Comparison of ENCODE assay signal across 7 cellular contexts in the genomic region with DNA sequence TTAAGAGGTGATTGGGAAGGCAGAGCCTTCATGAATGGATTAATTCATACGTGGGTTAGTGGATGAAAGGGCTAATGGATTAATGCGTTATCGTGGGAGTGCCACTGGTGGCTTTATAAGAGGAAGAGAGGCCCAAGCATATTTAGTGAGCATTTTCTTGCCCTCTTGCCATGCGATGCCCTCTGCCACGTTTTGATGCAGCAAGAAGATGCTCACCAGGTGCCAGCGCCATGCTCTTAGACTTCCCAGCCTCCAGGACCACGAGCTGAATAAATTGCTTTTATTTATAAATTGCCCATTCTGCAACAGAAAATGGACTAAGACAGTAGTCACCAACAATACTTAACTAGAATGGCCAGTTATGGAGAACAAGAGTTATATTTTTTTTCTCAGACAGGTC.
"Had no signal": no experiment of that assay in that cellular context is flagged by ENCODE, and none has a peak within 500 bp of the region (broad histone marks: within the 10 kb centered on the region; RNA-seq: fewer than 3 reads in every experiment).

No MANE protein-coding gene starts in this region.

- H3K4me2 ChIP-seq: GM23338 had no signal

- H2AFZ ChIP-seq: GM23338 had no signal

- ATAC-seq: GM23338 had no signal

- FAIRE-seq: H1, H54, HTR-8/SVneo had no signal

- H3K4me3 ChIP-seq: GM23338 had no signal

- DNase-seq: H9, HCEC 1CT, KBM-7 had no signal
